In the genomic region with DNA sequence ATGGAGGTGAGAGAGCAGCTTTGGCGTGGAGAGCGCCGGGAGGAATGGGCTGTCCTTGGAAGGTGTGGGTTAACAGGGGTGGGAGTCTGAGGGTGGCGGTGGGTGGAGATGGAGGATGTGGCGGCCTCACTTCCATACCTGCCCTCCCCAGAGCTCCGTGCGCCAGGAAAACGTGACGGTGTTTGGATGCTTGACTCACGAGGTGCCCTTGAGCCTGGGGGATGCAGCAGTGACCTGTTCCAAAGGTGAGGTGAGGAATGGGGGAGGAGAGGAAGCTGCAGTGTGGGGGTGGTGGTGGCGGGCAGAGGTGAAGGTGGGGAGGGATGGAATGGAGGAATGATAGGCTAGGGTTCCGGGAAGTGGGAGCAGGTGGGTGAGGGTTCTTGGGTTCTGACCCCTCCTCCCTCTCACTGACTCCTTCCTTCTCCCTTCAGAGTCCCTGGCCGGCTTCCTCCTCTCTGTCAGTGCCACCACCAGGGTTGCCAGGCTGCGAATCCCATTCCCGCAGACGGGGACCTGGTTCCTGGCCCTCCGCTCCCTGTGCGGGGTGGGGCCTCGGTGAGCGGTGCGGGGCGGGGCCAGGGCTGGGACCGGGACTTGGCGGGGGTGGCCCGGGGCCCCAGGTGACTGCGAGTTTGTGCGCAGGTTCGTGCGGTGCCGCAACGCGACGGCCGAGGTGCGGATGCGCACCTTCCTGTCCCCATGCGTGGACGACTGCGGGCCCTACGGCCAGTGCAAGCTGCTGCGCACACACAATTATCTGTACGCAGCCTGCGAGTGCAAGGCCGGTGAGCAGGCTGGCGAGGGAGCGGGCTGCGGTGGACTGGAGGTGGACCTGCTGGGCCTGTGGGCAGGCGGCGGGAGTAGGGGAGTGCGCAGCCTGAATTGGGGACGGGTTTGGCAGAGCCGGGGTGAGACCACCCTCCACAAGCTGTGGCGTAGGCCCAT, we compare ENCODE assay signal across 13 cellular contexts. TPM values are rescaled to one million over a fixed set of nuclear protein-coding genes. Genes with fewer than 3 reads are reported as not detected.
DNase-seq lines count a peak whose midpoint lies in the region; ATAC-seq and TF ChIP-seq lines count a peak whose summit lies in the region.
"Had no signal": no experiment of that assay in that cellular context is flagged by ENCODE, and none has a peak within 500 bp of the region (broad histone marks: within the 10 kb centered on the region; RNA-seq: fewer than 3 reads in every experiment).

No MANE protein-coding gene starts in this region.

- ATAC-seq in stimulated activated memory B cell treated with anti-CD40 and anti-IgM and Interleukin-4, amounts not matched to agents 10 μg/mL and 1 μg/mL and 100 μg/mL, for 72 hours = no peak
- no peak for ATAC-seq in GM21529 (IDR thresholded peaks at IDR 0.05; ENCODE audit: unreplicated experiment)
- ATAC-seq: Panc1 had no signal

- H3K27me3 Mint-ChIP-seq in HFFc6 (ENCODE audit: insufficient read depth) = no peaks in the 10 kb centered on the region; the same call in none of the 2 replicates
- no peaks in the 10 kb centered on the region for H3K27me3 Mint-ChIP-seq in stimulated activated memory B cell treated with anti-CD40 and anti-IgM and Interleukin-4, amounts not matched to agents 10 μg/mL and 1 μg/mL and 100 μg/mL, for 72 hours

- no peak for TF ChIP-seq POLR2A in uterus (IDR thresholded peaks at IDR 0.05)

- no peak overlapping the region for H3K4me3 Mint-ChIP-seq in HFFc6
- H3K4me3 Mint-ChIP-seq in stimulated activated memory B cell treated with anti-CD40 and anti-IgM and Interleukin-4, amounts not matched to agents 10 μg/mL and 1 μg/mL and 100 μg/mL, for 72 hours = no peak overlapping the region

- no peaks in the 10 kb centered on the region for H3K27me3 ChIP-seq in uterus

- peak overlapping the region; percentile 75; the same call in 1 of the 2 replicates for H3K27ac Mint-ChIP-seq in HFFc6
- H3K27ac Mint-ChIP-seq in stimulated activated memory B cell treated with anti-CD40 and anti-IgM and Interleukin-4, amounts not matched to agents 10 μg/mL and 1 μg/mL and 100 μg/mL, for 72 hours = peak overlapping the region; percentile 67
- H3K27ac Mint-ChIP-seq: activated T-helper 2 cell treated with anti-CD3 and anti-CD28 coated beads, Interferon-gamma antibody, Interleukin-2, Interleukin-4, amounts not matched to agents 10 μg/mL and 5 μg/mL and 100 μg/mL, durations not matched to agents 14 hours and 24 hours and 36 hours had no signal

- H3K36me3 Mint-ChIP-seq in HFFc6 (ENCODE audit: low read depth) = no peaks in the 10 kb centered on the region
- peaks cover 4% of the 10 kb centered on the region for H3K36me3 Mint-ChIP-seq in stimulated activated memory B cell treated with anti-CD40 and anti-IgM and Interleukin-4, amounts not matched to agents 10 μg/mL and 1 μg/mL and 100 μg/mL, for 72 hours

- intact Hi-C loops in uterus (cut with DNase I; ENCODE audit: low total_unique reads) = no loop called here

- no peaks in the 10 kb centered on the region for H3K9me3 Mint-ChIP-seq in HFFc6
- H3K9me3 Mint-ChIP-seq in stimulated activated memory B cell treated with anti-CD40 and anti-IgM and Interleukin-4, amounts not matched to agents 10 μg/mL and 1 μg/mL and 100 μg/mL, for 72 hours = no peaks in the 10 kb centered on the region
- H3K9me3 Mint-ChIP-seq: activated T-helper 2 cell treated with anti-CD3 and anti-CD28 coated beads, Interferon-gamma antibody, Interleukin-2, Interleukin-4, amounts not matched to agents 10 μg/mL and 5 μg/mL and 100 μg/mL, durations not matched to agents 14 hours and 24 hours and 36 hours had no signal

- peak overlapping the region; percentile 65 for H3K27ac ChIP-seq in angular gyrus (ENCODE audit: low read depth, low read length)
- H3K27ac ChIP-seq in uterus = peak overlapping the region in 1 of 2 donors; percentile 12

- peaks cover 45% of the 10 kb centered on the region for H3K4me1 Mint-ChIP-seq in HFFc6 (ENCODE audit: low read depth)
- peaks cover 68% of the 10 kb centered on the region for H3K4me1 Mint-ChIP-seq in stimulated activated memory B cell treated with anti-CD40 and anti-IgM and Interleukin-4, amounts not matched to agents 10 μg/mL and 1 μg/mL and 100 μg/mL, for 72 hours

- no peaks in the 10 kb centered on the region for H3K36me3 ChIP-seq in uterus

- H3K4me3 ChIP-seq in uterus = no peak overlapping the region

- H3K4me1 ChIP-seq in uterus = no peaks in the 10 kb centered on the region

- TF ChIP-seq CTCF in HFFc6 (IDR thresholded peaks at IDR 0.05) (no peak), uterus (IDR thresholded peaks at IDR 0.05) (no peak)

- H3K9me3 ChIP-seq in uterus = no peaks in the 10 kb centered on the region

- DNase-seq in HFFc6 = no peak
- peak; percentile 73 for DNase-seq in left kidney (ENCODE audit: low read depth, low spot score)
- DNase-seq in stimulated activated CD4-positive, alpha-beta T cell treated with anti-CD3 and anti-CD28 coated beads, Interleukin-4, amount 100 ng/mL, for 24 hours = no peak
- DNase-seq in GM03348 (ENCODE audit: low spot score) = no peak
- DNase-seq in uterus = no peak
- DNase-seq: NCI-H1930, substantia nigra had no signal

RNA-seq across cellular contexts. Expression of gene TMEM8B, which starts 17.1 kb away (rescaled TPM):
- total RNA-seq in HFFc6 (2021; fragmentation: NEBNext Ultra II Directional; extraction: Animal tissue kit (Norgen Biotek cat#: 25700)) = 10 to 100 TPM in 5 of 6 experiments, 1 to 10 TPM in 1; 8.7 to 15.2 (median 12.0) TPM
- 10 to 100 TPM in 3 of 4 donors, 1 to 10 TPM in 1; 6.7 to 43.3 (median 14.6) TPM for total RNA-seq in uterus

RNA-seq across cellular contexts. Expression of gene FAM221B, which starts 17.6 kb away (rescaled TPM):
- total RNA-seq in HFFc6 (2021; fragmentation: NEBNext Ultra II Directional; extraction: Animal tissue kit (Norgen Biotek cat#: 25700)) = not detected
- total RNA-seq in uterus = not detected
- total RNA-seq: activated T-helper 2 cell treated with anti-CD3 and anti-CD28 coated beads, Interferon-gamma antibody, Interleukin-2, Interleukin-4, amounts not matched to agents 10 μg/mL and 5 μg/mL and 100 μg/mL, durations not matched to agents 14 hours and 24 hours and 36 hours; glomerular endothelial cell had no signal

RNA-seq across cellular contexts. Expression of gene OR13J1, which starts 24.1 kb away (rescaled TPM):
- not detected for total RNA-seq in HFFc6 (2021; fragmentation: NEBNext Ultra II Directional; extraction: Animal tissue kit (Norgen Biotek cat#: 25700))
- not detected for total RNA-seq in uterus
- total RNA-seq: activated T-helper 2 cell treated with anti-CD3 and anti-CD28 coated beads, Interferon-gamma antibody, Interleukin-2, Interleukin-4, amounts not matched to agents 10 μg/mL and 5 μg/mL and 100 μg/mL, durations not matched to agents 14 hours and 24 hours and 36 hours; glomerular endothelial cell had no signal

RNA-seq across cellular contexts. Expression of gene HINT2, which starts 31.3 kb away (rescaled TPM):
- 10 to 100 TPM; 23.3 to 35.3 (median 34.6) TPM for total RNA-seq in HFFc6 (2021; fragmentation: NEBNext Ultra II Directional; extraction: Animal tissue kit (Norgen Biotek cat#: 25700))
- 10 to 100 TPM in 3 of 4 donors, not detected in 1; 11.3 to 38.2 (median 31.5) TPM for total RNA-seq in uterus

RNA-seq across cellular contexts. Expression of gene SPAG8, which starts 34.0 kb away (rescaled TPM):
- total RNA-seq in HFFc6 (2021; fragmentation: NEBNext Ultra II Directional; extraction: Animal tissue kit (Norgen Biotek cat#: 25700)) = 1 to 10 TPM in 4 of 6 experiments, under 1 TPM in 2; 0.80 to 1.7 (median 1.2) TPM
- total RNA-seq in uterus = 1 to 10 TPM in 2 of 4 donors, under 1 TPM in 1, not detected in 1; 0.26 to 6.0 (median 4.0) TPM
- total RNA-seq: glomerular endothelial cell had no signal
